Comparison of ENCODE assay signal across 9 cellular contexts in genomic region chr2:85215074-85216050, GRCh38.
DNase-seq lines count a peak whose midpoint lies in the region; ATAC-seq and TF ChIP-seq lines count a peak whose summit lies in the region.
"Had no signal": no experiment of that assay in that cellular context is flagged by ENCODE, and none has a peak within 500 bp of the region (broad histone marks: within the 10 kb centered on the region; RNA-seq: fewer than 3 reads in every experiment).

No MANE protein-coding gene starts in this region.

- ATAC-seq in HG02840 (IDR thresholded peaks at IDR 0.05; ENCODE audit: low FRiP score, unreplicated experiment) (no peak), HG03442 (IDR thresholded peaks at IDR 0.05; ENCODE audit: unreplicated experiment) (no peak)
- ATAC-seq: body of pancreas had no signal

- DNase-seq in EH (ENCODE audit: low read depth) = peak; percentile 96
- peak; percentile 74 for DNase-seq in NCI-H748 (lab: John Stamatoyannopoulos, UW; ENCODE audit: unreplicated experiment)
- DNase-seq in fibroblast of lung (ENCODE audit: low read depth in 2 of 2) = peak; percentile 94 to 95
- peak; percentile 69 for DNase-seq in pons (ENCODE audit: low spot score)
- no peak for DNase-seq in LoVo (ENCODE audit: low spot score)
- DNase-seq in NCI-H524 treated with DMSO at 0.1 percent for 48 hours (lab: John Stamatoyannopoulos, UW) = no peak

- peak overlapping the region; percentile 65 for H3K27ac ChIP-seq in fibroblast of lung (ENCODE audit: insufficient read depth, low read length)
- H3K27ac ChIP-seq: body of pancreas had no signal

- H3K4me3 ChIP-seq in fibroblast of lung (replicated peaks in 1 of 4; ENCODE audit: control extremely low read depth in 1 of 4, insufficient read depth in 1 of 4, low read depth in 3 of 4, low read length in 4 of 4) = peak overlapping the region in 1 of 4 experiments; percentile 27
- H3K4me3 ChIP-seq: body of pancreas had no signal

- peak overlapping the region; percentile 82 for H3K4me2 ChIP-seq in fibroblast of lung (ENCODE audit: extremely low read depth, insufficient read depth, low read length)

- H3K27me3 ChIP-seq in fibroblast of lung (ENCODE audit: control insufficient read depth, insufficient read depth, low read length) = peaks cover 7% of the 10 kb centered on the region
- H3K27me3 ChIP-seq: body of pancreas had no signal

- no peaks in the 10 kb centered on the region for H3K9me3 ChIP-seq in fibroblast of lung (ENCODE audit: control insufficient read depth, insufficient read depth, low read depth, low read length)
- H3K9me3 ChIP-seq: body of pancreas had no signal

- H3K9ac ChIP-seq in fibroblast of lung (ENCODE audit: insufficient read depth, low read length) = peak overlapping the region; percentile 27

- no peaks in the 10 kb centered on the region for H3K36me3 ChIP-seq in fibroblast of lung (ENCODE audit: control insufficient read depth, insufficient read depth, low read length)

- peaks cover 9% of the 10 kb centered on the region for H3K4me1 ChIP-seq in fibroblast of lung (ENCODE audit: control insufficient read depth, extremely low read depth, insufficient read depth, low read length)
- H3K4me1 ChIP-seq: body of pancreas had no signal

- no peaks in the 10 kb centered on the region for H3K79me2 ChIP-seq in fibroblast of lung (ENCODE audit: control insufficient read depth, insufficient read depth, low read length)

- H2AFZ ChIP-seq in fibroblast of lung (ENCODE audit: low read length) = no peak overlapping the region

- H4K20me1 ChIP-seq in fibroblast of lung (ENCODE audit: control insufficient read depth, extremely low read depth, insufficient read depth, low read length) = no peaks in the 10 kb centered on the region

- no peak for TF ChIP-seq CTCF in fibroblast of lung (conservative IDR thresholded peaks at IDR 0.05 in 1 of 2, IDR thresholded peaks at IDR 0.05 in 1 of 2; ENCODE audit: low read depth in 1 of 2, low read length in 2 of 2)

Comparison
In these comparisons a context has a peak if more than half of its experiments do, and no peak if none do; other contexts are left out.
1. DNase-seq: peak in EH (single experiment), NCI-H748 (single experiment), fibroblast of lung (2 of 2) and pons (single experiment); none in LoVo (single experiment) and NCI-H524 treated with DMSO at 0.1 percent for 48 hours (single experiment).